Comparison of ENCODE assay signal across 1 cellular context in genomic region chr5:28799035-28799434, GRCh38.
DNase-seq lines count a peak whose midpoint lies in the region; ATAC-seq lines count a peak whose summit lies in the region.
"Not testable (repeated sequence)": the region's sequence is repeated elsewhere in the genome, so short reads cannot be mapped to it uniquely, and the experiment has no call there.

No MANE protein-coding gene starts in this region.

- intact Hi-C loops in Right ventricle myocardium inferior (cut with DNase I): not testable (repeated sequence)

- DNase-seq in Right ventricle myocardium inferior (ENCODE audit: missing footprints): peak; percentile 13

- not testable (repeated sequence) for ATAC-seq in Right ventricle myocardium inferior
